Comparison of ENCODE assay signal across 12 cellular contexts in the genomic region with DNA sequence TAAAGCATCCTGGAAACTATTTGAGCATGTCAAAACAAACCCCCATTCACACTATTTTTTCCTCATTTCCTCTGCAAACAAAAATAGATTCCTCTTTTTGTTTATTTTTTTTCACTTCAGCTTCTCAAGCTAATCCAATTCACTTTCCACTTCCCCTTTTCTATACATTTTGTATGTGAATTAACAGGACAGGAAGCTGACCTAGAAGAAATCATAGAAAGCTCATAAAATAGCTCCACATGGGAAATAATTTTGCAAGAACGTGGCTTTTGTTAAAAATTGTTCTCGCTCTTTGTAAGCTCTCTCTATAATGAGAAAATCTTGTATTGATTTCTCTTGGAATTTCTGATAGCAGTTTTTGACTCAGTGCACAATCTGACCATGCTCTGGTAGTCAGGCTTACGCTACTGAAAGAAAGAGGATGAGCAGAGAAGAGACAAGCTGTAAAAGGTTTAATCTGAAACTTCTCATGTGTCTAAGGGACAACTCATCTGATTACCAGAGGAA.
DNase-seq lines count a peak whose midpoint lies in the region; ATAC-seq and TF ChIP-seq lines count a peak whose summit lies in the region.
"Had no signal": no experiment of that assay in that cellular context is flagged by ENCODE, and none has a peak within 500 bp of the region (broad histone marks: within the 10 kb centered on the region; RNA-seq: fewer than 3 reads in every experiment).

No MANE protein-coding gene starts in this region.

- H3K4me3 Mint-ChIP-seq in memory B cell, result peak overlapping the region; percentile 17
- H3K4me3 Mint-ChIP-seq in activated T-helper 2 cell treated with anti-CD3 and anti-CD28 coated beads, Interferon-gamma antibody, Interleukin-2, Interleukin-4, amounts not matched to agents 10 μg/mL and 5 μg/mL and 100 μg/mL, durations not matched to agents 14 hours and 24 hours and 36 hours (ENCODE audit: low read depth), result no peak overlapping the region
- no peak overlapping the region for H3K4me3 Mint-ChIP-seq in activated CD4-positive, alpha-beta memory T cell treated with anti-CD3 and anti-CD28 coated beads, Interleukin-2, amount 10 ng/mL, durations not matched to agents 7 days and 5 days

- no peaks in the 10 kb centered on the region for H3K36me3 ChIP-seq in right atrium auricular region

- intact Hi-C loops in activated T-helper 2 cell treated with anti-CD3 and anti-CD28 coated beads, Interferon-gamma antibody, Interleukin-2, Interleukin-4, amounts not matched to agents 10 μg/mL and 5 μg/mL and 100 μg/mL, durations not matched to agents 14 hours and 24 hours and 36 hours (cut with micrococcal nuclease), result no loop called here

- H3K27ac Mint-ChIP-seq in memory B cell, result peak overlapping the region; percentile 33
- no peak overlapping the region for H3K27ac Mint-ChIP-seq in activated T-helper 2 cell treated with anti-CD3 and anti-CD28 coated beads, Interferon-gamma antibody, Interleukin-2, Interleukin-4, amounts not matched to agents 10 μg/mL and 5 μg/mL and 100 μg/mL, durations not matched to agents 14 hours and 24 hours and 36 hours
- no peak overlapping the region for H3K27ac Mint-ChIP-seq in activated CD4-positive, alpha-beta memory T cell treated with anti-CD3 and anti-CD28 coated beads, Interleukin-2, amount 10 ng/mL, durations not matched to agents 7 days and 5 days

- H3K4me3 ChIP-seq in right atrium auricular region, result no peak overlapping the region

- POLR2A ChIA-PET in activated CD4-positive, alpha-beta memory T cell treated with anti-CD3 and anti-CD28 coated beads, Interleukin-2, amount 10 ng/mL, durations not matched to agents 7 days and 5 days (lab: Charles Lee), result no interaction called here

- H3K4me1 Mint-ChIP-seq in memory B cell, result peaks cover 8% of the 10 kb centered on the region
- no peaks in the 10 kb centered on the region for H3K4me1 Mint-ChIP-seq in activated T-helper 2 cell treated with anti-CD3 and anti-CD28 coated beads, Interferon-gamma antibody, Interleukin-2, Interleukin-4, amounts not matched to agents 10 μg/mL and 5 μg/mL and 100 μg/mL, durations not matched to agents 14 hours and 24 hours and 36 hours (ENCODE audit: low read depth)
- H3K4me1 Mint-ChIP-seq in activated CD4-positive, alpha-beta memory T cell treated with anti-CD3 and anti-CD28 coated beads, Interleukin-2, amount 10 ng/mL, durations not matched to agents 7 days and 5 days, result no peaks in the 10 kb centered on the region

- no peak for TF ChIP-seq CTCF in right atrium auricular region (IDR thresholded peaks at IDR 0.05)

- no peak for DNase-seq in memory B cell (ENCODE audit: low spot score in 2 of 2)
- no peak for DNase-seq in activated T-helper 2 cell treated with anti-CD3 and anti-CD28 coated beads, Interferon-gamma antibody, Interleukin-2, Interleukin-4, amounts not matched to agents 10 μg/mL and 5 μg/mL and 100 μg/mL, durations not matched to agents 14 hours and 24 hours and 36 hours (ENCODE audit: low spot score)
- DNase-seq in activated CD4-positive, alpha-beta memory T cell treated with anti-CD3 and anti-CD28 coated beads, Interleukin-2, amount 10 ng/mL, durations not matched to agents 7 days and 5 days, result no peak
- DNase-seq in NCI-H82 (lab: John Stamatoyannopoulos, UW), result no peak
- DNase-seq in right atrium auricular region (ENCODE audit: low spot score), result no peak
- DNase-seq: activated CD4-positive, CD25-positive, alpha-beta regulatory T cell treated with anti-CD3 and anti-CD28 coated beads, Interleukin-2, amount 50 U/mL, for 72 hours; amniotic stem cell; NCI-H526 treated with DMSO at 0.1 percent for 48 hours; small intestine had no signal

- no peaks in the 10 kb centered on the region for H3K9me3 Mint-ChIP-seq in memory B cell
- no peaks in the 10 kb centered on the region for H3K9me3 Mint-ChIP-seq in activated T-helper 2 cell treated with anti-CD3 and anti-CD28 coated beads, Interferon-gamma antibody, Interleukin-2, Interleukin-4, amounts not matched to agents 10 μg/mL and 5 μg/mL and 100 μg/mL, durations not matched to agents 14 hours and 24 hours and 36 hours
- H3K9me3 Mint-ChIP-seq in activated CD4-positive, alpha-beta memory T cell treated with anti-CD3 and anti-CD28 coated beads, Interleukin-2, amount 10 ng/mL, durations not matched to agents 7 days and 5 days, result no peaks in the 10 kb centered on the region

- H3K27ac ChIP-seq in right atrium auricular region, result no peak overlapping the region

- no peaks in the 10 kb centered on the region for H3K36me3 Mint-ChIP-seq in memory B cell
- H3K36me3 Mint-ChIP-seq in activated T-helper 2 cell treated with anti-CD3 and anti-CD28 coated beads, Interferon-gamma antibody, Interleukin-2, Interleukin-4, amounts not matched to agents 10 μg/mL and 5 μg/mL and 100 μg/mL, durations not matched to agents 14 hours and 24 hours and 36 hours (ENCODE audit: low read depth), result no peaks in the 10 kb centered on the region
- no peaks in the 10 kb centered on the region for H3K36me3 Mint-ChIP-seq in activated CD4-positive, alpha-beta memory T cell treated with anti-CD3 and anti-CD28 coated beads, Interleukin-2, amount 10 ng/mL, durations not matched to agents 7 days and 5 days (ENCODE audit: low read depth)

- ATAC-seq in GM18870 (IDR thresholded peaks at IDR 0.05; ENCODE audit: unreplicated experiment) (peak; percentile 76), HG02610 (IDR thresholded peaks at IDR 0.05; ENCODE audit: unreplicated experiment) (peak; percentile 72), HG03565 (IDR thresholded peaks at IDR 0.05; ENCODE audit: unreplicated experiment) (peak; percentile 71), memory B cell (ENCODE audit: low read depth) (peak; percentile 60)

- H3K4me1 ChIP-seq in right atrium auricular region, result no peaks in the 10 kb centered on the region

- CTCF ChIA-PET in activated CD4-positive, alpha-beta memory T cell treated with anti-CD3 and anti-CD28 coated beads, Interleukin-2, amount 10 ng/mL, durations not matched to agents 7 days and 5 days (lab: Charles Lee), result no interaction called here

- H3K27me3 Mint-ChIP-seq in memory B cell, result no peaks in the 10 kb centered on the region
- H3K27me3 Mint-ChIP-seq in activated T-helper 2 cell treated with anti-CD3 and anti-CD28 coated beads, Interferon-gamma antibody, Interleukin-2, Interleukin-4, amounts not matched to agents 10 μg/mL and 5 μg/mL and 100 μg/mL, durations not matched to agents 14 hours and 24 hours and 36 hours (ENCODE audit: low read depth), result no peaks in the 10 kb centered on the region
- peaks cover 2% of the 10 kb centered on the region for H3K27me3 Mint-ChIP-seq in activated CD4-positive, alpha-beta memory T cell treated with anti-CD3 and anti-CD28 coated beads, Interleukin-2, amount 10 ng/mL, durations not matched to agents 7 days and 5 days

- H3K27me3 ChIP-seq in right atrium auricular region, result no peaks in the 10 kb centered on the region

- H3K9me3 ChIP-seq in right atrium auricular region, result no peaks in the 10 kb centered on the region
